In genomic region chr1:17545354-17545753, GRCh38 we compare ENCODE assay signal across 11 cellular contexts. TPM values are rescaled to one million over a fixed set of nuclear protein-coding genes. Genes with fewer than 3 reads are reported as not detected.
DNase-seq lines count a peak whose midpoint lies in the region; ATAC-seq, FAIRE-seq and TF ChIP-seq lines count a peak whose summit lies in the region.
"Had no signal": no experiment of that assay in that cellular context is flagged by ENCODE, and none has a peak within 500 bp of the region (broad histone marks: within the 10 kb centered on the region; RNA-seq: fewer than 3 reads in every experiment).

No MANE protein-coding gene starts in this region.

- peaks cover 5% of the 10 kb centered on the region for H3K36me3 Mint-ChIP-seq in T-helper 17 cell (ENCODE audit: low read depth)

- H3K27me3 Mint-ChIP-seq in T-helper 17 cell = peaks cover 60% of the 10 kb centered on the region

- TF ChIP-seq CTCF in choroid plexus epithelial cell (conservative IDR thresholded peaks at IDR 0.05; ENCODE audit: low read depth, low read length) (no peak), tibial artery (IDR thresholded peaks at IDR 0.05) (no peak)

- DNase-seq in HTR-8/SVneo (ENCODE audit: insufficient read length, low spot score) (peak; percentile 31), choroid plexus epithelial cell (ENCODE audit: low read depth) (peak; percentile 59), kidney tubule cell (ENCODE audit: low spot score) (peak; percentile 79), tibial artery (no peak), T-helper 17 cell (no peak), NCI-H1105 (lab: John Stamatoyannopoulos, UW) (no peak), SIG-M5 (lab: John Stamatoyannopoulos, UW) (no peak)
- DNase-seq: NCI-H2029 treated with DMSO at 0.1 percent for 48 hours had no signal

- H3K36me3 ChIP-seq in tibial artery = no peaks in the 10 kb centered on the region

- H3K27ac ChIP-seq in tibial artery = peak overlapping the region; percentile 100

- no peak overlapping the region for H3K27ac Mint-ChIP-seq in T-helper 17 cell
- H3K27ac Mint-ChIP-seq: T-helper 1 cell treated with Interleukin-12 subunit alpha and Interleukin-12 subunit beta and Interleukin-4 antibody, amounts not matched to agents 30 μg/mL and 1 μg/mL, for 36 hours had no signal

- no peak for ATAC-seq in HG03175 (IDR thresholded peaks at IDR 0.05; ENCODE audit: unreplicated experiment)
- ATAC-seq in T-helper 17 cell = no peak

- no peak overlapping the region for H3K4me3 Mint-ChIP-seq in T-helper 17 cell
- H3K4me3 Mint-ChIP-seq: T-helper 1 cell treated with Interleukin-12 subunit alpha and Interleukin-12 subunit beta and Interleukin-4 antibody, amounts not matched to agents 30 μg/mL and 1 μg/mL, for 36 hours had no signal

- intact Hi-C loops in tibial artery (cut with DNase I; ENCODE audit: low total_unique reads) = no loop called here

- H3K4me1 Mint-ChIP-seq in T-helper 17 cell = peaks cover 10% of the 10 kb centered on the region

- H3K4me3 ChIP-seq in choroid plexus epithelial cell (ENCODE audit: low read depth, low read length) (no peak overlapping the region), tibial artery (no peak overlapping the region)

- peaks cover 0 to 94% (median 80%) of the 10 kb centered on the region in 4 donors for H3K4me1 ChIP-seq in tibial artery

- no peaks in the 10 kb centered on the region for H3K27me3 ChIP-seq in tibial artery

- no peak for FAIRE-seq in HTR-8/SVneo (lab: Jason Lieb, UNC)
- FAIRE-seq: endometrium had no signal

- H3K9me3 ChIP-seq in tibial artery (no peaks in the 10 kb centered on the region), T-helper 17 cell (ENCODE audit: control insufficient read depth, low read length, poor library complexity, severe bottlenecking) (no peaks in the 10 kb centered on the region)

RNA-seq across cellular contexts. Expression of gene ARHGEF10L, which starts 5.9 kb away (rescaled TPM):
- total RNA-seq in T-helper 17 cell = under 1 TPM in 1 of 2 donors, not detected in 1; 0.35 TPM

Comparison
In these comparisons a context has a peak if more than half of its experiments do, and no peak if none do; other contexts are left out.
1. DNase-seq: peak in HTR-8/SVneo (single experiment), choroid plexus epithelial cell (single experiment) and kidney tubule cell (single experiment); none in tibial artery (0 of 2), T-helper 17 cell (0 of 3), NCI-H1105 (single experiment) and SIG-M5 (single experiment).